Comparison of ENCODE assay signal across 12 cellular contexts in genomic region chr11:118084247-118084646, GRCh38. TPM values are rescaled to one million over a fixed set of nuclear protein-coding genes. Genes with fewer than 3 reads are reported as not detected.
DNase-seq lines count a peak whose midpoint lies in the region; ATAC-seq and TF ChIP-seq lines count a peak whose summit lies in the region.
"Had no signal": no experiment of that assay in that cellular context is flagged by ENCODE, and none has a peak within 500 bp of the region (broad histone marks: within the 10 kb centered on the region; RNA-seq: fewer than 3 reads in every experiment).

No MANE protein-coding gene starts in this region.

- H3K4me3 ChIP-seq in Peyer's patch (no peak overlapping the region), neutrophil (ENCODE audit: low read depth in 1 of 2, low read length in 1 of 2) (no peak overlapping the region)
- H3K4me3 ChIP-seq: ovary had no signal

- peaks cover 0 to 17% (median 0%) of the 10 kb centered on the region in 3 donors for H3K36me3 ChIP-seq in Peyer's patch
- no peaks in the 10 kb centered on the region for H3K36me3 ChIP-seq in neutrophil
- H3K36me3 ChIP-seq: ovary had no signal

- H3K27me3 ChIP-seq in Peyer's patch (no peaks in the 10 kb centered on the region), neutrophil (no peaks in the 10 kb centered on the region)
- H3K27me3 ChIP-seq: ovary had no signal

- peaks cover 0 to 12% (median 5%) of the 10 kb centered on the region in 4 donors for H3K9me3 ChIP-seq in Peyer's patch
- H3K9me3 ChIP-seq in neutrophil: no peaks in the 10 kb centered on the region
- H3K9me3 ChIP-seq: ovary had no signal

- peak in 1 of 2 donors; percentile 51 for TF ChIP-seq POLR2A in Peyer's patch (IDR thresholded peaks at IDR 0.05)

- DNase-seq in GDM1 (lab: John Stamatoyannopoulos, UW) (peak; percentile 79), Peyer's patch (no peak), globus pallidus (ENCODE audit: low spot score) (peak; percentile 31), NCI-H2081 (lab: John Stamatoyannopoulos, UW) (no peak)
- DNase-seq in activated naive CD4-positive, alpha-beta T cell (lab: John Stamatoyannopoulos, UW): no peak
- DNase-seq: CD4-positive, alpha-beta memory T cell; Karpas-422; ovary had no signal

- peaks cover 0 to 26% (median 2%) of the 10 kb centered on the region in 4 donors for H3K4me1 ChIP-seq in Peyer's patch
- H3K4me1 ChIP-seq in neutrophil (ENCODE audit: control insufficient read depth in 1 of 2, insufficient read depth in 1 of 2, low read depth in 1 of 2, low read length in 1 of 2): peaks cover 60 to 65% of the 10 kb centered on the region in 2 experiments

- no peak for ATAC-seq in HG03521 (IDR thresholded peaks at IDR 0.05; ENCODE audit: unreplicated experiment)
- ATAC-seq in HG02759 (IDR thresholded peaks at IDR 0.05; ENCODE audit: unreplicated experiment): no peak
- ATAC-seq: WTC11 had no signal

- peak overlapping the region in 3 of 4 donors; percentile 14 to 77 (median 74) for H3K27ac ChIP-seq in Peyer's patch
- H3K27ac ChIP-seq in neutrophil: peak overlapping the region; percentile 86
- H3K27ac ChIP-seq: ovary had no signal

- TF ChIP-seq CTCF in Peyer's patch (IDR thresholded peaks at IDR 0.05) (no peak), neutrophil (IDR thresholded peaks at IDR 0.05) (no peak)

RNA-seq across cellular contexts. Expression of gene SMIM35, which starts 2.5 kb away (rescaled TPM):
- not detected for total RNA-seq in Peyer's patch
- total RNA-seq: ovary, WTC11 had no signal

RNA-seq across cellular contexts. Expression of gene TMPRSS4, which starts 7.4 kb away (rescaled TPM):
- 100 to 1,000 TPM in 2 of 4 donors, 10 to 100 TPM in 2; 41.3 to 274 (median 159) TPM for total RNA-seq in Peyer's patch

Comparison
In these comparisons a context has a peak if more than half of its experiments do, and no peak if none do; other contexts are left out.
1. DNase-seq: peak in GDM1 (single experiment) and globus pallidus (single experiment); none in Peyer's patch (0 of 3), NCI-H2081 (0 of 2) and activated naive CD4-positive, alpha-beta T cell (0 of 4).